16 cellular contexts compared by ENCODE assay signal in genomic region chr1:24381256-24381655, GRCh38. TPM values are rescaled to one million over a fixed set of nuclear protein-coding genes. Genes with fewer than 3 reads are reported as not detected.
DNase-seq lines count a peak whose midpoint lies in the region; ATAC-seq and TF ChIP-seq lines count a peak whose summit lies in the region.
"Had no signal": no experiment of that assay in that cellular context is flagged by ENCODE, and none has a peak within 500 bp of the region (broad histone marks: within the 10 kb centered on the region; RNA-seq: fewer than 3 reads in every experiment).

No MANE protein-coding gene starts in this region.

- TF ChIP-seq CTCF in Caco-2 (IDR thresholded peaks at IDR 0.05; ENCODE audit: insufficient read depth in 1 of 2, low read depth in 1 of 2, low read length in 1 of 2, severe bottlenecking in 1 of 2, unreplicated experiment in 1 of 2) (no peak), osteocyte (IDR thresholded peaks at IDR 0.05) (no peak), sigmoid colon (IDR thresholded peaks at IDR 0.05) (no peak)

- peak; percentile 5 for ATAC-seq in esophagus mucosa
- ATAC-seq: HCT116 had no signal

- H3K27ac Mint-ChIP-seq in Caco-2 (ENCODE audit: unreplicated experiment) (peak overlapping the region; percentile 29), osteocyte (ENCODE audit: unreplicated experiment) (no peak overlapping the region)
- H3K27ac Mint-ChIP-seq in T-helper 2 cell treated with Interferon-gamma antibody and Interleukin-4, amounts not matched to agents 5 μg/mL and 100 μg/mL, for 36 hours = no peak overlapping the region
- H3K27ac Mint-ChIP-seq: CD4-positive, alpha-beta T cell had no signal

- BruUV-seq in Caco-2 (replicated peaks; lab: Mats Ljungman, UMichigan) = no TSS peak

- H3K27me3 Mint-ChIP-seq in Caco-2 (ENCODE audit: insufficient read depth, unreplicated experiment) (no peaks in the 10 kb centered on the region), osteocyte (ENCODE audit: unreplicated experiment) (no peaks in the 10 kb centered on the region)
- H3K27me3 Mint-ChIP-seq in T-helper 2 cell treated with Interferon-gamma antibody and Interleukin-4, amounts not matched to agents 5 μg/mL and 100 μg/mL, for 36 hours (ENCODE audit: low read depth) = no peaks in the 10 kb centered on the region
- H3K27me3 Mint-ChIP-seq: CD4-positive, alpha-beta T cell had no signal

- CTCF ChIA-PET in Caco-2 (lab: Charles Lee) = no interaction called here

- H3K4me3 Mint-ChIP-seq in Caco-2 (ENCODE audit: unreplicated experiment) (no peak overlapping the region), osteocyte (ENCODE audit: unreplicated experiment) (no peak overlapping the region)
- no peak overlapping the region for H3K4me3 Mint-ChIP-seq in T-helper 2 cell treated with Interferon-gamma antibody and Interleukin-4, amounts not matched to agents 5 μg/mL and 100 μg/mL, for 36 hours
- H3K4me3 Mint-ChIP-seq: CD4-positive, alpha-beta T cell had no signal

- H3K27ac ChIP-seq in sigmoid colon = no peak overlapping the region

- H3K27me3 ChIP-seq in Caco-2 (replicated peaks; ENCODE audit: control insufficient read depth, insufficient read depth, low read length) (no peaks in the 10 kb centered on the region), MG63 (no peaks in the 10 kb centered on the region), sigmoid colon (no peaks in the 10 kb centered on the region)

- WGBS in sigmoid colon, 2 donors = 43 to 79% methylated on average over 2 of the region's 2 CpGs

- H3K4me1 ChIP-seq in Caco-2 = peaks cover 15% of the 10 kb centered on the region
- no peaks in the 10 kb centered on the region for H3K4me1 ChIP-seq in sigmoid colon

- H3K4me3 ChIP-seq in Caco-2 (ENCODE audit: low read depth, low read length) (no peak overlapping the region), MG63 (no peak overlapping the region), sigmoid colon (no peak overlapping the region)

- DNase-seq in Caco-2 (no peak), MG63 (peak; percentile 57), osteocyte (ENCODE audit: extremely low spot score, unreplicated experiment) (peak; percentile 15), ACHN (no peak), NCI-H526 treated with DMSO at 0.1 percent for 48 hours (lab: John Stamatoyannopoulos, UW) (no peak), sigmoid colon (no peak)
- no peak for DNase-seq in T-helper 2 cell treated with Interferon-gamma antibody and Interleukin-4, amounts not matched to agents 5 μg/mL and 100 μg/mL, for 36 hours (ENCODE audit: low spot score)
- DNase-seq: CD4-positive, alpha-beta T cell; DMS79 treated with DMSO at 0.1 percent for 48 hours; NCI-H1048; NCI-H1694 treated with DMSO at 0.1 percent for 48 hours; NCI-H345; NCI-H748 treated with DMSO at 0.1 percent for 48 hours; Right ventricle myocardium superior had no signal

- H3K4me1 Mint-ChIP-seq in Caco-2 (ENCODE audit: low read depth, unreplicated experiment) (peaks cover 14% of the 10 kb centered on the region), osteocyte (ENCODE audit: unreplicated experiment) (peaks cover 20% of the 10 kb centered on the region)
- H3K4me1 Mint-ChIP-seq in T-helper 2 cell treated with Interferon-gamma antibody and Interleukin-4, amounts not matched to agents 5 μg/mL and 100 μg/mL, for 36 hours (ENCODE audit: low read depth) = peaks cover 21% of the 10 kb centered on the region

- intact Hi-C loops in Caco-2 (cut with micrococcal nuclease; ENCODE audit: unreplicated experiment) = no loop called here
- intact Hi-C loops in sigmoid colon (cut with DNase I) = no loop called here

- no peaks in the 10 kb centered on the region for H3K9me3 Mint-ChIP-seq in Caco-2 (ENCODE audit: unreplicated experiment)
- H3K9me3 Mint-ChIP-seq in osteocyte (ENCODE audit: unreplicated experiment) = no peaks in the 10 kb centered on the region
- no peaks in the 10 kb centered on the region for H3K9me3 Mint-ChIP-seq in T-helper 2 cell treated with Interferon-gamma antibody and Interleukin-4, amounts not matched to agents 5 μg/mL and 100 μg/mL, for 36 hours
- H3K9me3 Mint-ChIP-seq: CD4-positive, alpha-beta T cell had no signal

- no peak for TF ChIP-seq EP300 in sigmoid colon (IDR thresholded peaks at IDR 0.05)

- H3K36me3 ChIP-seq in Caco-2 (ENCODE audit: control insufficient read depth, insufficient read depth, low read length) (no peaks in the 10 kb centered on the region), MG63 (no peaks in the 10 kb centered on the region), sigmoid colon (peaks cover 0 to 37% (median 5%) of the 10 kb centered on the region in 4 donors)

- TF ChIP-seq POLR2A in sigmoid colon (IDR thresholded peaks at IDR 0.05) = no peak

- in situ Hi-C loops in ACHN (cut with HindIII; ENCODE audit: low pct_ligation_motif_present, low pct_unique_long_range_greater_than_20kb, low sequenced_read_pairs) = no loop called here

- H3K9me3 ChIP-seq in Caco-2 = no peaks in the 10 kb centered on the region
- no peaks in the 10 kb centered on the region for H3K9me3 ChIP-seq in MG63
- H3K9me3 ChIP-seq in sigmoid colon = no peaks in the 10 kb centered on the region

- POLR2A ChIA-PET in Caco-2 (lab: Charles Lee) = no interaction called here

- H3K36me3 Mint-ChIP-seq in Caco-2 (ENCODE audit: insufficient read depth, unreplicated experiment) = no peaks in the 10 kb centered on the region
- peaks cover 5% of the 10 kb centered on the region for H3K36me3 Mint-ChIP-seq in osteocyte (ENCODE audit: unreplicated experiment)
- H3K36me3 Mint-ChIP-seq in T-helper 2 cell treated with Interferon-gamma antibody and Interleukin-4, amounts not matched to agents 5 μg/mL and 100 μg/mL, for 36 hours (ENCODE audit: low read depth) = no peaks in the 10 kb centered on the region

RNA-seq across cellular contexts. Expression of gene STPG1, which starts 32.3 kb away (rescaled TPM):
- 6.2 and 8.6 TPM in 2 replicates for total RNA-seq in Caco-2 (2022)
- 5.7 and 7.2 TPM in 2 replicates for total RNA-seq in MG63 (2014; rRNA removed; shearing (Covaris generic); ENCODE audit: low replicate concordance)
- total RNA-seq in esophagus mucosa = 8.0 TPM
- total RNA-seq in osteocyte = 5.3 and 5.4 TPM in 2 replicates
- total RNA-seq in sigmoid colon = 1 to 10 TPM; 2.3 to 4.6 (median 2.7) TPM
- polyA plus RNA-seq in sigmoid colon = 10 to 100 TPM; 11.3 to 12.7 (median 11.4) TPM

RNA-seq across cellular contexts. Expression of gene NIPAL3, which starts 34.3 kb away (rescaled TPM):
- 9.2 and 9.7 TPM in 2 replicates for total RNA-seq in Caco-2 (2022)
- 44.1 and 45.5 TPM in 2 replicates for total RNA-seq in MG63 (2014; rRNA removed; shearing (Covaris generic); ENCODE audit: low replicate concordance)
- 21.3 TPM for total RNA-seq in esophagus mucosa
- total RNA-seq in osteocyte = 25.8 and 28.4 TPM in 2 replicates
- total RNA-seq in sigmoid colon = 10 to 100 TPM; 23.7 to 53.2 (median 42.3) TPM
- polyA plus RNA-seq in sigmoid colon = 10 to 100 TPM in 1 of 3 donors, 1 to 10 TPM in 2; 5.8 to 19.6 (median 7.8) TPM

Comparison
In these comparisons a context has a peak if more than half of its experiments do, and no peak if none do; other contexts are left out.
1. DNase-seq: peak in MG63 (single experiment) and osteocyte (single experiment); none in Caco-2 (0 of 2), ACHN (single experiment), NCI-H526 treated with DMSO at 0.1 percent for 48 hours (single experiment), sigmoid colon (single experiment) and T-helper 2 cell treated with Interferon-gamma antibody and Interleukin-4, amounts not matched to agents 5 μg/mL and 100 μg/mL, for 36 hours (single experiment).